8 cellular contexts compared by ENCODE assay signal in the genomic region with DNA sequence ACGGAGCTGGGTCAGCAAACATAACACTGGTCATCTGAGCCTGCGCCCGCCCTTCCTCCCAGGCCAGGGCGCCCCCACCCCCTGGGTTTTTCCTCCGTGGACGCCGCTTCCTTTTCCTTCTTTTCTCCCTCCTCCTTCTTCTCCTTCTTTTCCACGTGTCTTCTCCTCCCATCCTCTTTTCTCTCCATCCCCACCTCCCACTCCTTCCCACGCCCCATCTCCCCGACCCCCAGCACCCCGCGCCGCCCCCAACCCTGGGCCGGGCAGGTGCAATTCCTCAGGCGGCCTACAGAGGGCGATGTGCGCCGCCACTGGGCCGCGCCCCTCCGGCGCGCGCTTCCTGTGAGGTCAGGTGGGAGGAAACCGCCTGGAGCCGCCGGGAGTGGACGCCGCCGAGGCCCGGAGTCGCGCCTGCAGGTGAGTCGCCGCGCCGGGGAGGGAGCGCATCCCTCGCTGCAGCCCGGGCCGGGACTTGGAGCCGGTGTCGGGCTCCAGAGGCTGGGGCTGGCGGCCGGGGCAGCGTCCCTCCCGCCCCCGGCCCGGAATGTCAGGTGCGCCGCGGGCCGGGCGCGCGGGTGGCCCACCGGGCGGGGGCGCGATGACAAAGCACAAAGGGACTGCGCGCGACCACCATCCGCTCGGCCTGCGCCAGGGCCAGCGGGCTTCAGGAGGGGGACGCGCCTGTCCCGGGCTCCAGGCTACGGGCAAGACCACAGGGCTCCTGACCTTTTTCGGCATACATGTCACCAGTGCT. TPM values are rescaled to one million over a fixed set of nuclear protein-coding genes. Genes with fewer than 3 reads are reported as not detected.
DNase-seq lines count a peak whose midpoint lies in the region; ATAC-seq lines count a peak whose summit lies in the region.

FAM241B (plus strand) TSS at position 351 of the 754 bp plus-strand sequence. CDS start 1,497 bp downstream, outside the sequence.

- no peaks in the 10 kb centered on the region for H4K20me1 ChIP-seq in Karpas-422 (ENCODE audit: insufficient read depth, low read depth, low read length)

- H3K27me3 ChIP-seq in esophagus (ENCODE audit: control insufficient read depth in 1 of 2, insufficient read depth in 2 of 2, low read length in 2 of 2) (no peaks in the 10 kb centered on the region), Karpas-422 (ENCODE audit: low read length) (no peaks in the 10 kb centered on the region)

- no peaks in the 10 kb centered on the region for H3K4me1 Mint-ChIP-seq in natural killer cell treated with Interleukin-12 subunit alpha and Interleukin-12 subunit beta and Interleukin-15 and Interleukin-18, amount 100 ng/mL, for 72 hours (ENCODE audit: low read depth in 2 of 2)

- no peak within 1 kb of the TSS for H3K27ac Mint-ChIP-seq in natural killer cell treated with Interleukin-12 subunit alpha and Interleukin-12 subunit beta and Interleukin-15 and Interleukin-18, amount 100 ng/mL, for 72 hours

- ATAC-seq in GM19438 (IDR thresholded peaks at IDR 0.05; ENCODE audit: low read depth, unreplicated experiment), result peak; percentile 60
- ATAC-seq in natural killer cell treated with Interleukin-12 subunit alpha and Interleukin-12 subunit beta and Interleukin-15 and Interleukin-18, amount 100 ng/mL, for 72 hours, result peak; percentile 84 to 88

- no peaks in the 10 kb centered on the region for H3K9me3 Mint-ChIP-seq in natural killer cell treated with Interleukin-12 subunit alpha and Interleukin-12 subunit beta and Interleukin-15 and Interleukin-18, amount 100 ng/mL, for 72 hours

- no peaks in the 10 kb centered on the region for H3K36me3 Mint-ChIP-seq in natural killer cell treated with Interleukin-12 subunit alpha and Interleukin-12 subunit beta and Interleukin-15 and Interleukin-18, amount 100 ng/mL, for 72 hours

- peaks cover 5 to 7% of the 10 kb centered on the region in 2 donors for H3K27me3 Mint-ChIP-seq in natural killer cell treated with Interleukin-12 subunit alpha and Interleukin-12 subunit beta and Interleukin-15 and Interleukin-18, amount 100 ng/mL, for 72 hours

- H3K36me3 ChIP-seq in esophagus (ENCODE audit: control insufficient read depth in 2 of 2, insufficient read depth in 2 of 2, low read length in 1 of 2), result peaks cover 0 to 5% of the 10 kb centered on the region in 2 donors
- H3K36me3 ChIP-seq in Karpas-422 (ENCODE audit: insufficient read depth, low read length), result no peaks in the 10 kb centered on the region

- H3K9me3 ChIP-seq in esophagus (ENCODE audit: control insufficient read depth in 2 of 2, insufficient read depth in 1 of 2, low read depth in 1 of 2, low read length in 1 of 2), result no peaks in the 10 kb centered on the region
- no peaks in the 10 kb centered on the region for H3K9me3 ChIP-seq in Karpas-422 (ENCODE audit: low read length)

- no peak within 1 kb of the TSS for H3K4me2 ChIP-seq in Karpas-422 (ENCODE audit: low read depth, low read length, poor library complexity, severe bottlenecking)

- WGBS in esophagus, 2 donors, result 3 to 4% methylated on average over 59 to 72 of the region's 72 CpGs

- H3K79me2 ChIP-seq in Karpas-422 (ENCODE audit: low read length), result no peaks in the 10 kb centered on the region

- H3K9ac ChIP-seq in Karpas-422 (ENCODE audit: low read length), result no peak within 1 kb of the TSS

- peak within 1 kb of the TSS; percentile 62 for H3K4me3 Mint-ChIP-seq in natural killer cell treated with Interleukin-12 subunit alpha and Interleukin-12 subunit beta and Interleukin-15 and Interleukin-18, amount 100 ng/mL, for 72 hours

- H2AFZ ChIP-seq in Karpas-422 (ENCODE audit: low read length), result no peak within 1 kb of the TSS

- DNase-seq in ACHN (peak; percentile 74), NCI-H460 (ENCODE audit: extremely low read depth, low read depth) (peak; percentile 54), activated T-cell treated with anti-CD3 and anti-CD28 coated beads for 4 hours (peak; percentile 52), Karpas-422 (no peak)
- peak; percentile 78 for DNase-seq in natural killer cell treated with Interleukin-12 subunit alpha and Interleukin-12 subunit beta and Interleukin-15 and Interleukin-18, amount 100 ng/mL, for 72 hours (ENCODE audit: low spot score)
- DNase-seq in stimulated activated naive CD4-positive, alpha-beta T cell (lab: John Stamatoyannopoulos, UW), result peak; percentile 63 to 83 (median 70)

- H3K27ac ChIP-seq in esophagus (ENCODE audit: low read depth in 2 of 2, low read length in 1 of 2) (no peak within 1 kb of the TSS), Karpas-422 (ENCODE audit: low read length) (no peak within 1 kb of the TSS)

- H3K4me1 ChIP-seq in esophagus (ENCODE audit: control insufficient read depth in 2 of 2, insufficient read depth in 2 of 2, low read length in 1 of 2) (peaks cover 3 to 5% of the 10 kb centered on the region in 2 donors), Karpas-422 (ENCODE audit: low read length) (no peaks in the 10 kb centered on the region)

- in situ Hi-C loops in ACHN (cut with HindIII; ENCODE audit: low pct_ligation_motif_present, low pct_unique_long_range_greater_than_20kb, low sequenced_read_pairs), result loop anchor here (10.0 kb wide), 1 partner anchor 205 kb away; no protein-coding TSS in a partner anchor

- H3K4me3 ChIP-seq in esophagus (ENCODE audit: low read depth in 1 of 2, low read length in 2 of 2) (peak within 1 kb of the TSS; percentile 60 to 61), Karpas-422 (ENCODE audit: low read length) (no peak within 1 kb of the TSS)

- H3K9me2 ChIP-seq in Karpas-422 (replicated peaks; ENCODE audit: insufficient read depth, low read length), result no peaks in the 10 kb centered on the region

RNA-seq across cellular contexts. Expression of gene FAM241B, which starts in this region (rescaled TPM):
- 2.3 and 4.9 TPM in 2 replicates for total RNA-seq in NCI-H460 (2014; rRNA removed; shearing (Covaris generic))
- polyA plus RNA-seq in NCI-H460 (2014; cell fraction: nucleus; rRNA removed), result 4.6 and 8.3 TPM in 2 replicates
- polyA plus RNA-seq in esophagus, result 1 to 10 TPM; 4.3 to 5.2 TPM
- 1 to 10 TPM; 1.1 to 3.0 TPM for total RNA-seq in natural killer cell treated with Interleukin-12 subunit alpha and Interleukin-12 subunit beta and Interleukin-15 and Interleukin-18, amount 100 ng/mL, for 72 hours
- total RNA-seq in Karpas-422 (2014; rRNA removed; shearing (Covaris generic); ENCODE audit: low replicate concordance), result not detected in 2 replicates
